ENCODE assay signal across 10 cellular contexts in the genomic region with DNA sequence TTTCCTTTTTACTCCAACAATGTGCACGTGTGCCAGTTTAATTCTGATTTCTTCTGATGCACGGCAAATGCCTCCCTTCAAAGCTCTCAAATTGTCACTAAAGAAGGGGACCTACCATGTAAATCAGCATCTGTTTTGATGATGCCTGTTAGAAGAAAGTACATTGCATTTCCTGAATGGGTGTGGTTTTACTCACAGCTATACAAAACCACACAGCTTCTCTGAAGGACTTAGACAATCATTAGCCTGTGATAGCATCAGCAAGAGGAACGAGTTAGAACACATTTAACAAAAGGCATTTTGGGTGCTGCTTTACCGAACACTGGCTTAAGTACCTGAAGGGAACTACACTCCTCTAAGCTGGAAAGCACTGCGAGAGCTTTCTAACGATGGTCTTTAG.
DNase-seq lines count a peak whose midpoint lies in the region; ATAC-seq and TF ChIP-seq lines count a peak whose summit lies in the region.
"Had no signal": no experiment of that assay in that cellular context is flagged by ENCODE, and none has a peak within 500 bp of the region (broad histone marks: within the 10 kb centered on the region; RNA-seq: fewer than 3 reads in every experiment).

No MANE protein-coding gene starts in this region.

- POLR2A ChIA-PET in activated B cell treated with CpG ODN at 0.5 μM for 24 hours (lab: Charles Lee): interaction anchor here (0.5 to 1.2 kb wide), 4 partner anchors 11 to 90 kb away, joined by 3 read pairs; no protein-coding TSS in a partner anchor
- POLR2A ChIA-PET in SK-N-SH (lab: Yijun Ruan, JAX): no interaction called here

- H3K36me3 ChIP-seq in suprapubic skin (peaks cover 6% of the 10 kb centered on the region), SK-N-SH (replicated peaks in 1 of 2; ENCODE audit: control insufficient read depth in 1 of 2, insufficient read depth in 2 of 2, low read length in 1 of 2) (peaks cover 0 to 24% of the 10 kb centered on the region in 2 experiments)

- H3F3A ChIP-seq in SK-N-SH (replicated peaks; ENCODE audit: insufficient read depth): peaks cover 5% of the 10 kb centered on the region

- intact Hi-C loops in activated B cell treated with CpG ODN at 0.5 μM for 24 hours (cut with micrococcal nuclease): no loop called here
- intact Hi-C loops in CD14-positive monocyte (cut with micrococcal nuclease): loop anchor here in 1 of 2 donors (10.0 kb wide), 1 partner anchor 47 kb away; no protein-coding TSS in a partner anchor

- peaks cover 50% of the 10 kb centered on the region for H3K4me1 Mint-ChIP-seq in activated naive CD4-positive, alpha-beta T cell treated with anti-CD3 and anti-CD28 coated beads, Interleukin-2, amount 10 ng/mL, durations not matched to agents 7 days and 5 days
- H3K4me1 Mint-ChIP-seq in activated B cell treated with CpG ODN at 0.5 μM for 24 hours (peaks cover 12% of the 10 kb centered on the region), CD14-positive monocyte (peaks cover 20% of the 10 kb centered on the region)

- no peak for TF ChIP-seq RAD21 in SK-N-SH (IDR thresholded peaks at IDR 0.05; ENCODE audit: low read length)

- TF ChIP-seq POLR2A in suprapubic skin (IDR thresholded peaks at IDR 0.05): no peak

- H3K79me2 ChIP-seq in SK-N-SH (ENCODE audit: insufficient read depth): peaks cover 9% of the 10 kb centered on the region; the same call in 1 of the 2 replicates

- 43% methylated on average over 6 of the region's 6 CpGs for WGBS in suprapubic skin
- 88% methylated on average over 6 of the region's 6 CpGs for WGBS in SK-N-SH (ENCODE audit: low lambda C conversion rate)

- H4K20me1 ChIP-seq in SK-N-SH (ENCODE audit: insufficient read depth): no peaks in the 10 kb centered on the region; the same call in 1 of the 2 replicates

- H3K9me3 Mint-ChIP-seq in activated naive CD4-positive, alpha-beta T cell treated with anti-CD3 and anti-CD28 coated beads, Interleukin-2, amount 10 ng/mL, durations not matched to agents 7 days and 5 days: no peaks in the 10 kb centered on the region
- H3K9me3 Mint-ChIP-seq in activated B cell treated with CpG ODN at 0.5 μM for 24 hours (no peaks in the 10 kb centered on the region), CD14-positive monocyte (no peaks in the 10 kb centered on the region)
- H3K9me3 Mint-ChIP-seq: dendritic cell treated with granulocyte-macrophage colony-stimulating factor and Interleukin-4, amounts not matched to agents 40 ng/mL and 50 ng/mL, for 4 days had no signal

- no peaks in the 10 kb centered on the region for H3K27me3 Mint-ChIP-seq in activated naive CD4-positive, alpha-beta T cell treated with anti-CD3 and anti-CD28 coated beads, Interleukin-2, amount 10 ng/mL, durations not matched to agents 7 days and 5 days
- H3K27me3 Mint-ChIP-seq in activated B cell treated with CpG ODN at 0.5 μM for 24 hours (no peaks in the 10 kb centered on the region), CD14-positive monocyte (ENCODE audit: low read depth in 3 of 3) (no peaks in the 10 kb centered on the region)
- H3K27me3 Mint-ChIP-seq: dendritic cell treated with granulocyte-macrophage colony-stimulating factor and Interleukin-4, amounts not matched to agents 40 ng/mL and 50 ng/mL, for 4 days had no signal

- no peak overlapping the region for H3K4me2 ChIP-seq in SK-N-SH

- H3K4me1 ChIP-seq in suprapubic skin (peaks cover 19% of the 10 kb centered on the region), SK-N-SH (ENCODE audit: control insufficient read depth in 1 of 2, insufficient read depth in 2 of 2, low read depth in 1 of 2, low read length in 1 of 2) (no peaks in the 10 kb centered on the region)

- no peaks in the 10 kb centered on the region for H3K9me3 ChIP-seq in suprapubic skin
- H3K9me3 ChIP-seq in SK-N-SH: no peaks in the 10 kb centered on the region

- no peak for DNase-seq in activated naive CD4-positive, alpha-beta T cell treated with anti-CD3 and anti-CD28 coated beads, Interleukin-2, amount 10 ng/mL, durations not matched to agents 7 days and 5 days
- no peak for DNase-seq in activated naive CD4-positive, alpha-beta T cell treated with Interleukin-2 at 50 U/mL for 16 hours
- DNase-seq in activated B cell treated with CpG ODN at 0.5 μM for 24 hours (no peak), suprapubic skin (ENCODE audit: low spot score in 2 of 2) (no peak), CD14-positive monocyte (ENCODE audit: low spot score) (no peak), SK-N-SH (no peak)
- no peak for DNase-seq in activated CD8-positive, alpha-beta memory T cell treated with anti-CD3 and anti-CD28 coated beads for 24 hours
- DNase-seq: left ventricle myocardium superior had no signal

- H3K27me3 ChIP-seq in suprapubic skin: no peaks in the 10 kb centered on the region
- H3K27me3 ChIP-seq in SK-N-SH (ENCODE audit: insufficient read depth): no peaks in the 10 kb centered on the region

- no peak overlapping the region for H3K9ac ChIP-seq in SK-N-SH

- H2AFZ ChIP-seq in SK-N-SH (ENCODE audit: low read depth): no peak overlapping the region

- H3K4me3 ChIP-seq in suprapubic skin (no peak overlapping the region), SK-N-SH (ENCODE audit: low read depth in 2 of 2, low read length in 1 of 2) (no peak overlapping the region)

- H3K36me3 Mint-ChIP-seq in activated naive CD4-positive, alpha-beta T cell treated with anti-CD3 and anti-CD28 coated beads, Interleukin-2, amount 10 ng/mL, durations not matched to agents 7 days and 5 days: peaks cover 32% of the 10 kb centered on the region
- H3K36me3 Mint-ChIP-seq in activated B cell treated with CpG ODN at 0.5 μM for 24 hours (ENCODE audit: low read depth): peaks cover 6% of the 10 kb centered on the region
- H3K36me3 Mint-ChIP-seq in CD14-positive monocyte: peaks cover 44 to 64% of the 10 kb centered on the region in 2 donors

- H3K27ac Mint-ChIP-seq in activated naive CD4-positive, alpha-beta T cell treated with anti-CD3 and anti-CD28 coated beads, Interleukin-2, amount 10 ng/mL, durations not matched to agents 7 days and 5 days: peak overlapping the region; percentile 80
- no peak overlapping the region for H3K27ac Mint-ChIP-seq in activated B cell treated with CpG ODN at 0.5 μM for 24 hours
- no peak overlapping the region for H3K27ac Mint-ChIP-seq in CD14-positive monocyte
- H3K27ac Mint-ChIP-seq: dendritic cell treated with granulocyte-macrophage colony-stimulating factor and Interleukin-4, amounts not matched to agents 40 ng/mL and 50 ng/mL, for 4 days had no signal

- TF ChIP-seq EP300 in suprapubic skin (IDR thresholded peaks at IDR 0.05): no peak
- TF ChIP-seq EP300 in SK-N-SH (IDR thresholded peaks at IDR 0.05; ENCODE audit: borderline replicate concordance in 1 of 2, low read depth in 1 of 2, low read length in 1 of 2): no peak

- peak overlapping the region; percentile 5 for H3K4me3 Mint-ChIP-seq in activated naive CD4-positive, alpha-beta T cell treated with anti-CD3 and anti-CD28 coated beads, Interleukin-2, amount 10 ng/mL, durations not matched to agents 7 days and 5 days
- no peak overlapping the region for H3K4me3 Mint-ChIP-seq in activated B cell treated with CpG ODN at 0.5 μM for 24 hours
- H3K4me3 Mint-ChIP-seq in CD14-positive monocyte: no peak overlapping the region
- H3K4me3 Mint-ChIP-seq: dendritic cell treated with granulocyte-macrophage colony-stimulating factor and Interleukin-4, amounts not matched to agents 40 ng/mL and 50 ng/mL, for 4 days had no signal

- peak; percentile 93 for ATAC-seq in HG02981 (IDR thresholded peaks at IDR 0.05; ENCODE audit: unreplicated experiment)
- ATAC-seq in activated B cell treated with CpG ODN at 0.5 μM for 24 hours (ENCODE audit: low read depth): peak; percentile 67
- ATAC-seq: left ventricle myocardium superior had no signal

- CTCF ChIA-PET in activated naive CD4-positive, alpha-beta T cell treated with anti-CD3 and anti-CD28 coated beads, Interleukin-2, amount 10 ng/mL, durations not matched to agents 7 days and 5 days (lab: Charles Lee): interaction anchor here (0.5 to 1.5 kb wide), 5 partner anchors 29 to 140 kb away, joined by 3 to 5 read pairs (median 3); a partner anchor contains a TSS
- CTCF ChIA-PET in activated B cell treated with CpG ODN at 0.5 μM for 24 hours (lab: Charles Lee) (interaction anchor here (0.6 kb wide), 1 partner anchor 73 kb away, joined by 4 read pairs; no protein-coding TSS in a partner anchor), SK-N-SH (lab: Yijun Ruan, JAX) (no interaction called here)

- H3K27ac ChIP-seq in suprapubic skin (peak overlapping the region; percentile 57), SK-N-SH (ENCODE audit: low read depth in 2 of 2, low read length in 1 of 2) (no peak overlapping the region)

- TF ChIP-seq CTCF in activated B cell treated with CpG ODN at 0.5 μM for 24 hours (IDR thresholded peaks at IDR 0.05): no peak
- no peak for TF ChIP-seq CTCF in suprapubic skin (IDR thresholded peaks at IDR 0.05)
- TF ChIP-seq CTCF in CD14-positive monocyte (IDR thresholded peaks at IDR 0.05): no peak
- TF ChIP-seq CTCF in SK-N-SH (IDR thresholded peaks at IDR 0.05): no peak

- H3K9me2 ChIP-seq in SK-N-SH: no peaks in the 10 kb centered on the region

TF ChIP-seq in SK-N-SH, 30 proteins besides CTCF, POLR2A, EP300 and RAD21:
- TF ChIP-seq ELF1 (IDR thresholded peaks at IDR 0.05): no peak
